In the genomic region with DNA sequence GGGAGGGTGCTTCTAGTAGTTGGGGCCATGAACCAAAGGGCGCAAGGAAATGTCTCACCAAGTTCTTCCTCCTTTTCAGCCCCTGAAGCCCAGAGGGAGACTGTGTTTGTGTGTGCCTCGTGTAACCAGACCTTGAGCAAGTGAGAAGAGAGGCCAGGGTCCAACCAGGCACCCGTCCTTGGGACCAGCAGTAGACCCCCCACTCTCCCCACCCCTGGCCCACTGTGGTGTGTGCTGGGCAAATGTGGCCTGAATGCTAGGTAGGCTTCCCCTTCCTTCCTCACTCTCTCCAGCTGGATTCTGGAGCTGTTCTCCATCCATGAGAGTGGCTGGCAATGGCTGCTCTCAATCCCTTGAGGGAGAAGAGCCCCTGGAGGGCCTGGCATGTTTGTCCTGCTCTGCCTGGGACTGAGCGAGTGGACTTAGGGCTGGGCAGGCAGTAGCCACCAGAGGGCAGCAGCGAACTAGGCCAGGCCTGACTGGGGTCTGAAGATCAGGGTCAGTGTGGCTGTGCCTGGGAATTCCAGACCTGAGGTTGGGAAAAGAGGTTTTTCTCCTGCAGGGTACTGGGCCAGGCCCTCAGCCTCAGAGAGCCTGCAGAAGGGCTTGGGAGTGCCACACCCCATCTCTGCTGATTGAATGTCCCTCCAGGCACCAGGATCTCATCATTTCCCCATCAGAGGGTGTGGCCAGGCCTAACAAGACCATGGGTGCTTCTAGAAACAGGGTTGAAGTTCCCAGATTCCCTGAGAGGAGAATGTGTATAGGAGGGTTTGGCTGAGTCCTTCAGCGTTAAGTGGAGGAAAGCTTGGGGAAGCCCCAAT, we compare ENCODE assay signal across 1 cellular context.
TF ChIP-seq lines count a peak whose summit lies in the region.

No MANE protein-coding gene starts in this region.

TF ChIP-seq in HepG2, 621 proteins besides CTCF, POLR2A, EP300 and RAD21 (continued from another document and continues in another):
- TF ChIP-seq, protein P1, sequence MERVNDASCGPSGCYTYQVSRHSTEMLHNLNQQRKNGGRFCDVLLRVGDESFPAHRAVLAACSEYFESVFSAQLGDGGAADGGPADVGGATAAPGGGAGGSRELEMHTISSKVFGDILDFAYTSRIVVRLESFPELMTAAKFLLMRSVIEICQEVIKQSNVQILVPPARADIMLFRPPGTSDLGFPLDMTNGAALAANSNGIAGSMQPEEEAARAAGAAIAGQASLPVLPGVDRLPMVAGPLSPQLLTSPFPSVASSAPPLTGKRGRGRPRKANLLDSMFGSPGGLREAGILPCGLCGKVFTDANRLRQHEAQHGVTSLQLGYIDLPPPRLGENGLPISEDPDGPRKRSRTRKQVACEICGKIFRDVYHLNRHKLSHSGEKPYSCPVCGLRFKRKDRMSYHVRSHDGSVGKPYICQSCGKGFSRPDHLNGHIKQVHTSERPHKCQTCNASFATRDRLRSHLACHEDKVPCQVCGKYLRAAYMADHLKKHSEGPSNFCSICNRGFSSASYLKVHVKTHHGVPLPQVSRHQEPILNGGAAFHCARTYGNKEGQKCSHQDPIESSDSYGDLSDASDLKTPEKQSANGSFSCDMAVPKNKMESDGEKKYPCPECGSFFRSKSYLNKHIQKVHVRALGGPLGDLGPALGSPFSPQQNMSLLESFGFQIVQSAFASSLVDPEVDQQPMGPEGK (CRISPR knock-in tag; IDR thresholded peaks at IDR 0.05), result peak; percentile 60
- TF ChIP-seq SRSF1 (optimal IDR thresholded peaks at IDR 0.05; ENCODE audit: low read depth, low read length) (no peak), GFI1 (CRISPR knock-in tag; IDR thresholded peaks at IDR 0.05; ENCODE audit: borderline replicate concordance) (no peak), ZFP36L1 (CRISPR knock-in tag; IDR thresholded peaks at IDR 0.05) (no peak), ZNF781 (CRISPR knock-in tag; IDR thresholded peaks at IDR 0.05; ENCODE audit: borderline replicate concordance, not compliant biosample characterization) (peak; percentile 64), FOXC1 (CRISPR knock-in tag; IDR thresholded peaks at IDR 0.05; ENCODE audit: borderline replicate concordance) (no peak), RBM22 (optimal IDR thresholded peaks at IDR 0.05; ENCODE audit: low read length) (no peak), TP53 (CRISPR knock-in tag; conservative IDR thresholded peaks at IDR 0.05) (no peak), ZNF567 (CRISPR knock-in tag; IDR thresholded peaks at IDR 0.05; ENCODE audit: borderline replicate concordance) (no peak), ZNF83 (CRISPR knock-in tag; IDR thresholded peaks at IDR 0.05; ENCODE audit: borderline replicate concordance) (no peak), BRCA1 (CRISPR knock-in tag; IDR thresholded peaks at IDR 0.05) (no peak), ZNF883 (CRISPR knock-in tag; IDR thresholded peaks at IDR 0.05; ENCODE audit: not compliant biosample characterization) (no peak), ZNF598 (CRISPR knock-in tag; IDR thresholded peaks at IDR 0.05; ENCODE audit: borderline replicate concordance) (0 out of 2 replicates have a peak, but pooled peaks have one; percentile 48), ZNF879 (CRISPR knock-in tag; IDR thresholded peaks at IDR 0.05) (no peak), ZFP36L2 (CRISPR knock-in tag; IDR thresholded peaks at IDR 0.05) (no peak), ZNF460 (CRISPR knock-in tag; IDR thresholded peaks at IDR 0.05; ENCODE audit: borderline replicate concordance) (no peak), GZF1 (CRISPR knock-in tag; IDR thresholded peaks at IDR 0.05) (no peak), TSC22D2 (CRISPR knock-in tag; IDR thresholded peaks at IDR 0.05; ENCODE audit: borderline replicate concordance) (0 out of 2 replicates have a peak, but pooled peaks have one; percentile 58), HNRNPH1 (optimal IDR thresholded peaks at IDR 0.05; ENCODE audit: low read depth, low read length) (no peak), STAG1 (CRISPR knock-in tag; IDR thresholded peaks at IDR 0.05) (peak; percentile 94), ZSCAN21 (CRISPR knock-in tag; IDR thresholded peaks at IDR 0.05; ENCODE audit: borderline replicate concordance) (0 out of 2 replicates have a peak, but pooled peaks have one; percentile 35), ISL2 (CRISPR knock-in tag; IDR thresholded peaks at IDR 0.05) (no peak), ZBTB1 (CRISPR knock-in tag; IDR thresholded peaks at IDR 0.05; ENCODE audit: borderline replicate concordance) (no peak), ZNF577 (CRISPR knock-in tag; IDR thresholded peaks at IDR 0.05; ENCODE audit: borderline replicate concordance, low read depth) (no peak), ZNF777 (CRISPR knock-in tag; IDR thresholded peaks at IDR 0.05) (no peak), ZBTB38 (CRISPR knock-in tag; IDR thresholded peaks at IDR 0.05) (no peak), CEBPG (CRISPR knock-in tag; IDR thresholded peaks at IDR 0.05) (peak; percentile 35; the same call in 1 of the 2 replicates), ZNF775 (CRISPR knock-in tag; IDR thresholded peaks at IDR 0.05; ENCODE audit: borderline replicate concordance) (no peak)
- TF ChIP-seq, protein P2, sequence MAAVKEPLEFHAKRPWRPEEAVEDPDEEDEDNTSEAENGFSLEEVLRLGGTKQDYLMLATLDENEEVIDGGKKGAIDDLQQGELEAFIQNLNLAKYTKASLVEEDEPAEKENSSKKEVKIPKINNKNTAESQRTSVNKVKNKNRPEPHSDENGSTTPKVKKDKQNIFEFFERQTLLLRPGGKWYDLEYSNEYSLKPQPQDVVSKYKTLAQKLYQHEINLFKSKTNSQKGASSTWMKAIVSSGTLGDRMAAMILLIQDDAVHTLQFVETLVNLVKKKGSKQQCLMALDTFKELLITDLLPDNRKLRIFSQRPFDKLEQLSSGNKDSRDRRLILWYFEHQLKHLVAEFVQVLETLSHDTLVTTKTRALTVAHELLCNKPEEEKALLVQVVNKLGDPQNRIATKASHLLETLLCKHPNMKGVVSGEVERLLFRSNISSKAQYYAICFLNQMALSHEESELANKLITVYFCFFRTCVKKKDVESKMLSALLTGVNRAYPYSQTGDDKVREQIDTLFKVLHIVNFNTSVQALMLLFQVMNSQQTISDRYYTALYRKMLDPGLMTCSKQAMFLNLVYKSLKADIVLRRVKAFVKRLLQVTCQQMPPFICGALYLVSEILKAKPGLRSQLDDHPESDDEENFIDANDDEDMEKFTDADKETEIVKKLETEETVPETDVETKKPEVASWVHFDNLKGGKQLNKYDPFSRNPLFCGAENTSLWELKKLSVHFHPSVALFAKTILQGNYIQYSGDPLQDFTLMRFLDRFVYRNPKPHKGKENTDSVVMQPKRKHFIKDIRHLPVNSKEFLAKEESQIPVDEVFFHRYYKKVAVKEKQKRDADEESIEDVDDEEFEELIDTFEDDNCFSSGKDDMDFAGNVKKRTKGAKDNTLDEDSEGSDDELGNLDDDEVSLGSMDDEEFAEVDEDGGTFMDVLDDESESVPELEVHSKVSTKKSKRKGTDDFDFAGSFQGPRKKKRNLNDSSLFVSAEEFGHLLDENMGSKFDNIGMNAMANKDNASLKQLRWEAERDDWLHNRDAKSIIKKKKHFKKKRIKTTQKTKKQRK (IDR thresholded peaks at IDR 0.05; ENCODE audit: low read length), result no peak
- TF ChIP-seq, protein P3, sequence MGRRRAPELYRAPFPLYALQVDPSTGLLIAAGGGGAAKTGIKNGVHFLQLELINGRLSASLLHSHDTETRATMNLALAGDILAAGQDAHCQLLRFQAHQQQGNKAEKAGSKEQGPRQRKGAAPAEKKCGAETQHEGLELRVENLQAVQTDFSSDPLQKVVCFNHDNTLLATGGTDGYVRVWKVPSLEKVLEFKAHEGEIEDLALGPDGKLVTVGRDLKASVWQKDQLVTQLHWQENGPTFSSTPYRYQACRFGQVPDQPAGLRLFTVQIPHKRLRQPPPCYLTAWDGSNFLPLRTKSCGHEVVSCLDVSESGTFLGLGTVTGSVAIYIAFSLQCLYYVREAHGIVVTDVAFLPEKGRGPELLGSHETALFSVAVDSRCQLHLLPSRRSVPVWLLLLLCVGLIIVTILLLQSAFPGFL (CRISPR knock-in tag; IDR thresholded peaks at IDR 0.05), result no peak
- TF ChIP-seq, protein P4, sequence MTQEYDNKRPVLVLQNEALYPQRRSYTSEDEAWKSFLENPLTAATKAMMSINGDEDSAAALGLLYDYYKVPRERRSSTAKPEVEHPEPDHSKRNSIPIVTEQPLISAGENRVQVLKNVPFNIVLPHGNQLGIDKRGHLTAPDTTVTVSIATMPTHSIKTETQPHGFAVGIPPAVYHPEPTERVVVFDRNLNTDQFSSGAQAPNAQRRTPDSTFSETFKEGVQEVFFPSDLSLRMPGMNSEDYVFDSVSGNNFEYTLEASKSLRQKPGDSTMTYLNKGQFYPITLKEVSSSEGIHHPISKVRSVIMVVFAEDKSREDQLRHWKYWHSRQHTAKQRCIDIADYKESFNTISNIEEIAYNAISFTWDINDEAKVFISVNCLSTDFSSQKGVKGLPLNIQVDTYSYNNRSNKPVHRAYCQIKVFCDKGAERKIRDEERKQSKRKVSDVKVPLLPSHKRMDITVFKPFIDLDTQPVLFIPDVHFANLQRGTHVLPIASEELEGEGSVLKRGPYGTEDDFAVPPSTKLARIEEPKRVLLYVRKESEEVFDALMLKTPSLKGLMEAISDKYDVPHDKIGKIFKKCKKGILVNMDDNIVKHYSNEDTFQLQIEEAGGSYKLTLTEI (CRISPR knock-in tag; conservative IDR thresholded peaks at IDR 0.05), result no peak
- TF ChIP-seq, protein P5, sequence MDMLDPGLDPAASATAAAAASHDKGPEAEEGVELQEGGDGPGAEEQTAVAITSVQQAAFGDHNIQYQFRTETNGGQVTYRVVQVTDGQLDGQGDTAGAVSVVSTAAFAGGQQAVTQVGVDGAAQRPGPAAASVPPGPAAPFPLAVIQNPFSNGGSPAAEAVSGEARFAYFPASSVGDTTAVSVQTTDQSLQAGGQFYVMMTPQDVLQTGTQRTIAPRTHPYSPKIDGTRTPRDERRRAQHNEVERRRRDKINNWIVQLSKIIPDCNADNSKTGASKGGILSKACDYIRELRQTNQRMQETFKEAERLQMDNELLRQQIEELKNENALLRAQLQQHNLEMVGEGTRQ (IDR thresholded peaks at IDR 0.05; ENCODE audit: low read depth, low read length), result no peak
- TF ChIP-seq, protein P5 (CRISPR knock-in tag; IDR thresholded peaks at IDR 0.05; ENCODE audit: borderline replicate concordance), result no peak
- TF ChIP-seq, protein P6, sequence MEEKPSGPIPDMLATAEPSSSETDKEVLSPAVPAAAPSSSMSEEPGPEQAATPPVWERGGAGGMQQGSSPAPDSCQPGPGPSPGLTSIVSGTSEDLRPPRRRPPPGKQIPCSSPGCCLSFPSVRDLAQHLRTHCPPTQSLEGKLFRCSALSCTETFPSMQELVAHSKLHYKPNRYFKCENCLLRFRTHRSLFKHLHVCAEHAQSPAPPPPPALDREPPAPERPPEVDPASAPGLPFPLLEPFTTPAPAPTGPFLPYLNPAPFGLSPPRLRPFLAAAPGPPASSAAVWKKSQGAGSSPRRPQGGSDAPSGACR (CRISPR knock-in tag; IDR thresholded peaks at IDR 0.05), result no peak; the same call in 1 of the 2 replicates
- TF ChIP-seq, protein P7, sequence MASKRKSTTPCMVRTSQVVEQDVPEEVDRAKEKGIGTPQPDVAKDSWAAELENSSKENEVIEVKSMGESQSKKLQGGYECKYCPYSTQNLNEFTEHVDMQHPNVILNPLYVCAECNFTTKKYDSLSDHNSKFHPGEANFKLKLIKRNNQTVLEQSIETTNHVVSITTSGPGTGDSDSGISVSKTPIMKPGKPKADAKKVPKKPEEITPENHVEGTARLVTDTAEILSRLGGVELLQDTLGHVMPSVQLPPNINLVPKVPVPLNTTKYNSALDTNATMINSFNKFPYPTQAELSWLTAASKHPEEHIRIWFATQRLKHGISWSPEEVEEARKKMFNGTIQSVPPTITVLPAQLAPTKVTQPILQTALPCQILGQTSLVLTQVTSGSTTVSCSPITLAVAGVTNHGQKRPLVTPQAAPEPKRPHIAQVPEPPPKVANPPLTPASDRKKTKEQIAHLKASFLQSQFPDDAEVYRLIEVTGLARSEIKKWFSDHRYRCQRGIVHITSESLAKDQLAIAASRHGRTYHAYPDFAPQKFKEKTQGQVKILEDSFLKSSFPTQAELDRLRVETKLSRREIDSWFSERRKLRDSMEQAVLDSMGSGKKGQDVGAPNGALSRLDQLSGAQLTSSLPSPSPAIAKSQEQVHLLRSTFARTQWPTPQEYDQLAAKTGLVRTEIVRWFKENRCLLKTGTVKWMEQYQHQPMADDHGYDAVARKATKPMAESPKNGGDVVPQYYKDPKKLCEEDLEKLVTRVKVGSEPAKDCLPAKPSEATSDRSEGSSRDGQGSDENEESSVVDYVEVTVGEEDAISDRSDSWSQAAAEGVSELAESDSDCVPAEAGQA (IDR thresholded peaks at IDR 0.05; ENCODE audit: low read depth), result no peak
- TF ChIP-seq, protein P7 (CRISPR knock-in tag; IDR thresholded peaks at IDR 0.05; ENCODE audit: borderline replicate concordance), result no peak
- TF ChIP-seq, protein P8, sequence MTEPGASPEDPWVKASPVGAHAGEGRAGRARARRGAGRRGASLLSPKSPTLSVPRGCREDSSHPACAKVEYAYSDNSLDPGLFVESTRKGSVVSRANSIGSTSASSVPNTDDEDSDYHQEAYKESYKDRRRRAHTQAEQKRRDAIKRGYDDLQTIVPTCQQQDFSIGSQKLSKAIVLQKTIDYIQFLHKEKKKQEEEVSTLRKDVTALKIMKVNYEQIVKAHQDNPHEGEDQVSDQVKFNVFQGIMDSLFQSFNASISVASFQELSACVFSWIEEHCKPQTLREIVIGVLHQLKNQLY (CRISPR knock-in tag; IDR thresholded peaks at IDR 0.05), result 0 out of 2 replicates have a peak, but pooled peaks have one; percentile 16
- TF ChIP-seq, protein P9, sequence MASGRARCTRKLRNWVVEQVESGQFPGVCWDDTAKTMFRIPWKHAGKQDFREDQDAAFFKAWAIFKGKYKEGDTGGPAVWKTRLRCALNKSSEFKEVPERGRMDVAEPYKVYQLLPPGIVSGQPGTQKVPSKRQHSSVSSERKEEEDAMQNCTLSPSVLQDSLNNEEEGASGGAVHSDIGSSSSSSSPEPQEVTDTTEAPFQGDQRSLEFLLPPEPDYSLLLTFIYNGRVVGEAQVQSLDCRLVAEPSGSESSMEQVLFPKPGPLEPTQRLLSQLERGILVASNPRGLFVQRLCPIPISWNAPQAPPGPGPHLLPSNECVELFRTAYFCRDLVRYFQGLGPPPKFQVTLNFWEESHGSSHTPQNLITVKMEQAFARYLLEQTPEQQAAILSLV (CRISPR knock-in tag; IDR thresholded peaks at IDR 0.05; ENCODE audit: borderline replicate concordance), result no peak
